23 cellular contexts compared by ENCODE assay signal in genomic region chr18:65214456-65214855, GRCh38.
DNase-seq lines count a peak whose midpoint lies in the region; TF ChIP-seq lines count a peak whose summit lies in the region.
"Had no signal": no experiment of that assay in that cellular context is flagged by ENCODE, and none has a peak within 500 bp of the region (broad histone marks: within the 10 kb centered on the region; RNA-seq: fewer than 3 reads in every experiment).

No MANE protein-coding gene starts in this region.

- no peak for TF ChIP-seq CTCF in OCI-LY3 (IDR thresholded peaks at IDR 0.05; ENCODE audit: low read depth, low read length)

- H2AFZ ChIP-seq in OCI-LY3 (ENCODE audit: low read depth, low read length): 0 out of 2 replicates have a peak overlapping the region, but pooled peaks have one; percentile 9

- no peaks in the 10 kb centered on the region for H3K4me1 ChIP-seq in OCI-LY3 (ENCODE audit: low read length)
- H3K4me1 ChIP-seq: BLaER1 treated with 17β-estradiol and CSF1 and Interleukin-3, amounts not matched to agents 10 nM and 100 nM had no signal

- DNase-seq in COLO829 (ENCODE audit: low spot score): peak; percentile 26
- DNase-seq in RPMI7951 (ENCODE audit: low read depth): peak; percentile 3
- DNase-seq in foreskin melanocyte: peak; percentile 88
- DNase-seq in stimulated activated CD8-positive, alpha-beta memory T cell treated with anti-CD3 and anti-CD28 coated beads, Interleukin-4, amount 100 ng/mL, for 48 hours: no peak
- DNase-seq in stimulated activated CD4-positive, alpha-beta T cell treated with anti-CD3 and anti-CD28 coated beads, Interleukin-4, amount 100 ng/mL, for 1 hour: no peak
- no peak for DNase-seq in NCI-H2171 (lab: John Stamatoyannopoulos, UW)
- DNase-seq in NCI-H510A treated with DMSO at 0.1 percent for 48 hours (lab: John Stamatoyannopoulos, UW): no peak
- DNase-seq: 8988T; AML-193; CD4-positive, alpha-beta T cell; CD8-positive, alpha-beta T cell; COR-L47; DMS 273 treated with DMSO at 0.1 percent for 48 hours; DMS153; DMS53; DMS79; DND-41; EL; GDM1 had no signal

- H3K36me3 ChIP-seq in OCI-LY3 (replicated peaks; ENCODE audit: low read depth, low read length): no peaks in the 10 kb centered on the region
- H3K36me3 ChIP-seq: BLaER1 treated with 17β-estradiol and CSF1 and Interleukin-3, amounts not matched to agents 10 nM and 100 nM had no signal

- H3K9ac ChIP-seq in OCI-LY3 (ENCODE audit: low read length): no peak overlapping the region
- H3K9ac ChIP-seq: BLaER1 treated with 17β-estradiol and CSF1 and Interleukin-3, amounts not matched to agents 10 nM and 100 nM had no signal

- H3K27ac ChIP-seq in OCI-LY3 (ENCODE audit: low read length): no peak overlapping the region
- H3K27ac ChIP-seq: BLaER1 treated with 17β-estradiol and CSF1 and Interleukin-3, amounts not matched to agents 10 nM and 100 nM; C4-2B had no signal

- H3K79me2 ChIP-seq in OCI-LY3 (ENCODE audit: low read length): no peaks in the 10 kb centered on the region

- H4K20me1 ChIP-seq in OCI-LY3 (ENCODE audit: insufficient read depth, low read length): no peaks in the 10 kb centered on the region
- H4K20me1 ChIP-seq: BLaER1 treated with 17β-estradiol and CSF1 and Interleukin-3, amounts not matched to agents 10 nM and 100 nM had no signal

- no peak overlapping the region for H3K4me2 ChIP-seq in OCI-LY3 (ENCODE audit: low read length)
- H3K4me2 ChIP-seq: BLaER1 treated with 17β-estradiol and CSF1 and Interleukin-3, amounts not matched to agents 10 nM and 100 nM had no signal

- no peaks in the 10 kb centered on the region for H3K9me3 ChIP-seq in OCI-LY3 (ENCODE audit: insufficient read depth, low read length)
- H3K9me3 ChIP-seq: BLaER1 treated with 17β-estradiol and CSF1 and Interleukin-3, amounts not matched to agents 10 nM and 100 nM had no signal

- no peaks in the 10 kb centered on the region for H3K27me3 ChIP-seq in OCI-LY3 (ENCODE audit: low read depth, low read length)
- H3K27me3 ChIP-seq: BLaER1 treated with 17β-estradiol and CSF1 and Interleukin-3, amounts not matched to agents 10 nM and 100 nM had no signal

- H3K4me3 ChIP-seq in OCI-LY3 (ENCODE audit: low read length): no peak overlapping the region
- H3K4me3 ChIP-seq: BLaER1 treated with 17β-estradiol and CSF1 and Interleukin-3, amounts not matched to agents 10 nM and 100 nM; GM12878 had no signal

Comparison
In these comparisons a context has a peak if more than half of its experiments do, and no peak if none do; other contexts are left out.
1. DNase-seq: peak in COLO829 (single experiment), RPMI7951 (single experiment) and foreskin melanocyte (single experiment); none in stimulated activated CD8-positive, alpha-beta memory T cell treated with anti-CD3 and anti-CD28 coated beads, Interleukin-4, amount 100 ng/mL, for 48 hours (single experiment), stimulated activated CD4-positive, alpha-beta T cell treated with anti-CD3 and anti-CD28 coated beads, Interleukin-4, amount 100 ng/mL, for 1 hour (single experiment), NCI-H2171 (single experiment) and NCI-H510A treated with DMSO at 0.1 percent for 48 hours (single experiment).